ENCODE assay signal across 24 cellular contexts in the genomic region with DNA sequence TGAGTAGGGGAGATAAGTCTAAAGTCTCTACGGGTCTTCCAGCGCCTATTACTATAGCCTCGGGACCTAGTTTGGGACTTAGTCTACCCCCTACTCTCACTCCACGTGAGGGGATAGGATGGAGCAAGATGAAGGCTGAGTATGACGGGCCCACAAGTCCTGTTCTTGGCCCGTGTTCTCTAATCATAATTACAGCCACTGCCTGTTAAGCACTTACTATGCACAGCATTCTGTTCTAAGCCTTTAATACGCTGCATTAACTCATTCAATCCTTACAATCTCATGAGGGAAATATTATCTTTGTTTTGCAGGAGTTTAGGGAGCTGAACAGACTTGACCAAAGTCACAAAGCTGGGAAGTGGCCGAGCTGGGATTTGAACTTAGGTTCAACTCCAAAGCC.
"Had no signal": no experiment of that assay in that cellular context is flagged by ENCODE, and none has a peak within 500 bp of the region (broad histone marks: within the 10 kb centered on the region; RNA-seq: fewer than 3 reads in every experiment).

No MANE protein-coding gene starts in this region.

- H3K27ac ChIP-seq: body of pancreas, cardiac muscle cell, lower lobe of right lung, thoracic aorta had no signal

- H3K27ac Mint-ChIP-seq: activated CD4-positive, alpha-beta memory T cell treated with anti-CD3 and anti-CD28 coated beads for 36 hours; activated naive CD4-positive, alpha-beta T cell treated with anti-CD3 and anti-CD28 coated beads, Interleukin-2, amount 10 ng/mL, durations not matched to agents 7 days and 5 days; activated T-cell treated with anti-CD3 and anti-CD28 coated beads, Interleukin-2, amount 50 U/mL, for 72 hours; nephron progenitor cell had no signal

- DNase-seq: activated CD4-positive, alpha-beta memory T cell treated with anti-CD3 and anti-CD28 coated beads for 36 hours; activated CD4-positive, alpha-beta T cell treated with anti-CD3 and anti-CD28 coated beads for 1 hour; activated effector memory CD4-positive, alpha-beta T cell treated with Interleukin-2 at 50 U/mL for 16 hours; activated naive CD4-positive, alpha-beta T cell treated with anti-CD3 and anti-CD28 coated beads, Interleukin-2, amount 10 ng/mL, durations not matched to agents 7 days and 5 days; activated T-cell treated with anti-CD3 and anti-CD28 coated beads, Interleukin-2, amount 50 U/mL, for 72 hours; anterior cingulate cortex; body of pancreas; effector CD4-positive, alpha-beta T cell; erythroblast; foreskin fibroblast; kidney; lower lobe of right lung; mesendoderm; mucosa of descending colon; nephron progenitor cell; occipital lobe; stimulated activated CD4-positive, alpha-beta T cell treated with anti-CD3 and anti-CD28 coated beads, Interleukin-4, amount 100 ng/mL, for 1 hour; stimulated activated naive CD4-positive, alpha-beta T cell; upper lobe of left lung had no signal

- H3K9me3 ChIP-seq: body of pancreas, lower lobe of right lung, mucosa of descending colon, thoracic aorta, upper lobe of left lung had no signal

- H3K4me3 Mint-ChIP-seq: activated CD4-positive, alpha-beta memory T cell treated with anti-CD3 and anti-CD28 coated beads for 36 hours; activated naive CD4-positive, alpha-beta T cell treated with anti-CD3 and anti-CD28 coated beads, Interleukin-2, amount 10 ng/mL, durations not matched to agents 7 days and 5 days; activated T-cell treated with anti-CD3 and anti-CD28 coated beads, Interleukin-2, amount 50 U/mL, for 72 hours; nephron progenitor cell had no signal

- H3K9me3 Mint-ChIP-seq: activated CD4-positive, alpha-beta memory T cell treated with anti-CD3 and anti-CD28 coated beads for 36 hours; activated naive CD4-positive, alpha-beta T cell treated with anti-CD3 and anti-CD28 coated beads, Interleukin-2, amount 10 ng/mL, durations not matched to agents 7 days and 5 days; activated T-cell treated with anti-CD3 and anti-CD28 coated beads, Interleukin-2, amount 50 U/mL, for 72 hours; nephron progenitor cell had no signal

- H3K36me3 ChIP-seq: cardiac muscle cell, lower lobe of right lung, thoracic aorta had no signal

- H3K27me3 Mint-ChIP-seq: activated CD4-positive, alpha-beta memory T cell treated with anti-CD3 and anti-CD28 coated beads for 36 hours; activated naive CD4-positive, alpha-beta T cell treated with anti-CD3 and anti-CD28 coated beads, Interleukin-2, amount 10 ng/mL, durations not matched to agents 7 days and 5 days had no signal

- H3K27me3 ChIP-seq: body of pancreas, cardiac muscle cell, upper lobe of left lung had no signal

- H3K4me3 ChIP-seq: body of pancreas, cardiac muscle cell, lower lobe of right lung, mucosa of descending colon, thoracic aorta, upper lobe of left lung had no signal

- ATAC-seq: activated T-cell treated with anti-CD3 and anti-CD28 coated beads, Interleukin-2, amount 50 U/mL, for 72 hours; body of pancreas; left lobe of liver; lower lobe of right lung; mucosa of descending colon had no signal

- FAIRE-seq: endometrium, kidney, TTC549 had no signal
